In the genomic region with DNA sequence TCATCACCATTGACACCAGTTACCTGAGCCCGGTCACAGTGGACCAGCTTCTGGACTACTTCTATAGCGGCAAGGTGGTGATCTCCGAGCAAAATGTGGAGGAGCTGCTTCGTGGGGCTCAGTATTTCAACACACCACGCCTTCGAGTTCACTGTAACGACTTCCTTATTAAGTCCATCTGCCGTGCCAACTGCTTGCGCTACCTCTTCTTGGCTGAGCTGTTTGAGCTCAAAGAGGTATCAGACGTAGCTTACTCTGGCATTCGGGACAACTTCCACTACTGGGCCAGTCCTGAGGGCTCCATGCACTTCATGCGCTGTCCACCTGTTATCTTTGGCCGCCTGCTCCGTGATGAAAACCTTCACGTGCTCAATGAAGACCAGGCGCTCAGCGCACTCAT, we compare ENCODE assay signal across 29 cellular contexts. TPM values are rescaled to one million over a fixed set of nuclear protein-coding genes. Genes with fewer than 3 reads are reported as not detected.
"Had no signal": no experiment of that assay in that cellular context is flagged by ENCODE, and none has a peak within 500 bp of the region (broad histone marks: within the 10 kb centered on the region; RNA-seq: fewer than 3 reads in every experiment).

No MANE protein-coding gene starts in this region.

- H3K27ac Mint-ChIP-seq: activated CD4-positive, alpha-beta memory T cell treated with anti-CD3 and anti-CD28 coated beads, Interleukin-2, amount 10 ng/mL, durations not matched to agents 7 days and 5 days; activated CD4-positive, alpha-beta T cell treated with anti-CD3 and anti-CD28 coated beads, Interleukin-2, amount 10 ng/mL, durations not matched to agents 7 days and 5 days; activated T-cell treated with anti-CD3 and anti-CD28 coated beads, Interleukin-2, amount 50 U/mL, for 24 hours; immature natural killer cell; stimulated activated effector memory CD8-positive, alpha-beta T cell treated with anti-CD3 and anti-CD28 coated beads, Interleukin-12 subunit alpha, Interleukin-12 subunit beta, amount 100 ng/mL, for 72 hours; stimulated activated naive CD8-positive, alpha-beta T cell treated with anti-CD3 and anti-CD28 coated beads, Interleukin-15, Interleukin-2, amounts not matched to agents 100 ng/mL and 50 ng/mL, for 24 hours; WTC11 had no signal

- H3K4me3 ChIP-seq: esophagus muscularis mucosa, heart left ventricle, sigmoid colon, thoracic aorta had no signal

- H3K9me3 Mint-ChIP-seq: activated CD4-positive, alpha-beta memory T cell treated with anti-CD3 and anti-CD28 coated beads, Interleukin-2, amount 10 ng/mL, durations not matched to agents 7 days and 5 days; activated CD4-positive, alpha-beta T cell treated with anti-CD3 and anti-CD28 coated beads, Interleukin-2, amount 10 ng/mL, durations not matched to agents 7 days and 5 days; activated T-cell treated with anti-CD3 and anti-CD28 coated beads, Interleukin-2, amount 50 U/mL, for 24 hours; immature natural killer cell; nephron; stimulated activated effector memory CD8-positive, alpha-beta T cell treated with anti-CD3 and anti-CD28 coated beads, Interleukin-12 subunit alpha, Interleukin-12 subunit beta, amount 100 ng/mL, for 72 hours; stimulated activated naive CD8-positive, alpha-beta T cell treated with anti-CD3 and anti-CD28 coated beads, Interleukin-15, Interleukin-2, amounts not matched to agents 100 ng/mL and 50 ng/mL, for 24 hours; WTC11 had no signal

- H3K27ac ChIP-seq: esophagus muscularis mucosa, foreskin keratinocyte, heart left ventricle, neutrophil, sigmoid colon, thoracic aorta had no signal

- H3K27me3 ChIP-seq: esophagus muscularis mucosa, neutrophil, sigmoid colon had no signal

- DNase-seq: activated CD4-positive, alpha-beta memory T cell treated with anti-CD3 and anti-CD28 coated beads, Interleukin-2, amount 10 ng/mL, durations not matched to agents 7 days and 5 days; activated CD4-positive, alpha-beta T cell treated with anti-CD3 and anti-CD28 coated beads for 1 hour; activated CD4-positive, alpha-beta T cell treated with anti-CD3 and anti-CD28 coated beads, Interleukin-2, amount 10 ng/mL, durations not matched to agents 7 days and 5 days; activated CD8-positive, alpha-beta memory T cell treated with anti-CD3 and anti-CD28 coated beads, Interleukin-2, amount 50 U/mL, for 48 hours; activated gamma-delta T cell; activated naive CD4-positive, alpha-beta T cell treated with anti-CD3 and anti-CD28 coated beads, Interleukin-2, amount 50 U/mL, for 16 hours; activated T-cell treated with anti-CD3 and anti-CD28 coated beads, Interleukin-2, amount 50 U/mL, for 24 hours; amniotic stem cell; caudate nucleus; cortex of kidney; foreskin keratinocyte; heart left ventricle; hypothalamus; immature natural killer cell; kidney; left colon; mammary epithelial cell; sigmoid colon; small intestine; stimulated activated CD4-positive, alpha-beta T cell treated with anti-CD3 and anti-CD28 coated beads, Interleukin-4, amount 100 ng/mL, for 24 hours; trophoblast cell had no signal

- H3K27me3 Mint-ChIP-seq: activated T-cell treated with anti-CD3 and anti-CD28 coated beads, Interleukin-2, amount 50 U/mL, for 24 hours; stimulated activated naive CD8-positive, alpha-beta T cell treated with anti-CD3 and anti-CD28 coated beads, Interleukin-15, Interleukin-2, amounts not matched to agents 100 ng/mL and 50 ng/mL, for 24 hours had no signal

- H3K36me3 Mint-ChIP-seq: immature natural killer cell; stimulated activated effector memory CD8-positive, alpha-beta T cell treated with anti-CD3 and anti-CD28 coated beads, Interleukin-12 subunit alpha, Interleukin-12 subunit beta, amount 100 ng/mL, for 72 hours; WTC11 had no signal

- H3K4me3 Mint-ChIP-seq: activated CD4-positive, alpha-beta memory T cell treated with anti-CD3 and anti-CD28 coated beads, Interleukin-2, amount 10 ng/mL, durations not matched to agents 7 days and 5 days; activated CD4-positive, alpha-beta T cell treated with anti-CD3 and anti-CD28 coated beads, Interleukin-2, amount 10 ng/mL, durations not matched to agents 7 days and 5 days; activated T-cell treated with anti-CD3 and anti-CD28 coated beads, Interleukin-2, amount 50 U/mL, for 24 hours; immature natural killer cell; nephron; stimulated activated effector memory CD8-positive, alpha-beta T cell treated with anti-CD3 and anti-CD28 coated beads, Interleukin-12 subunit alpha, Interleukin-12 subunit beta, amount 100 ng/mL, for 72 hours; stimulated activated naive CD8-positive, alpha-beta T cell treated with anti-CD3 and anti-CD28 coated beads, Interleukin-15, Interleukin-2, amounts not matched to agents 100 ng/mL and 50 ng/mL, for 24 hours; WTC11 had no signal

RNA-seq across cellular contexts. Expression of a gene that starts 0.5 kb away (rescaled TPM):
- polyA plus RNA-seq: liver, mammary epithelial cell had no signal
